Comparison of ENCODE assay signal across 15 cellular contexts in genomic region chr5:14925326-14925725, GRCh38. TPM values are rescaled to one million over a fixed set of nuclear protein-coding genes. Genes with fewer than 3 reads are reported as not detected.
DNase-seq lines count a peak whose midpoint lies in the region; ATAC-seq and TF ChIP-seq lines count a peak whose summit lies in the region.
"Had no signal": no experiment of that assay in that cellular context is flagged by ENCODE, and none has a peak within 500 bp of the region (broad histone marks: within the 10 kb centered on the region; RNA-seq: fewer than 3 reads in every experiment).

No MANE protein-coding gene starts in this region.

- H3K4me1 Mint-ChIP-seq in activated CD4-positive, alpha-beta T cell treated with anti-CD3 and anti-CD28 coated beads, Interleukin-2, amount 10 ng/mL, durations not matched to agents 24 days and 14 days = peaks cover 52% of the 10 kb centered on the region
- H3K4me1 Mint-ChIP-seq in naive thymus-derived CD8-positive, alpha-beta T cell = peaks cover 2 to 27% (median 14%) of the 10 kb centered on the region in 4 donors

- no peaks in the 10 kb centered on the region for H3K27me3 Mint-ChIP-seq in activated CD4-positive, alpha-beta T cell treated with anti-CD3 and anti-CD28 coated beads, Interleukin-2, amount 10 ng/mL, durations not matched to agents 24 days and 14 days
- H3K27me3 Mint-ChIP-seq in naive thymus-derived CD8-positive, alpha-beta T cell = peaks cover 0 to 1% (median 0%) of the 10 kb centered on the region in 5 donors

- peak overlapping the region; percentile 87 for H3K27ac Mint-ChIP-seq in activated CD4-positive, alpha-beta T cell treated with anti-CD3 and anti-CD28 coated beads, Interleukin-2, amount 10 ng/mL, durations not matched to agents 24 days and 14 days
- peak overlapping the region; percentile 78 to 87 for H3K27ac Mint-ChIP-seq in activated naive CD4-positive, alpha-beta T cell treated with anti-CD3 and anti-CD28 coated beads, Interleukin-2, amount 50 U/mL, for 72 hours
- peak overlapping the region in 4 of 10 donors; percentile 60 to 91 (median 70) for H3K27ac Mint-ChIP-seq in naive thymus-derived CD8-positive, alpha-beta T cell

- no peaks in the 10 kb centered on the region for H3K36me3 Mint-ChIP-seq in activated CD4-positive, alpha-beta T cell treated with anti-CD3 and anti-CD28 coated beads, Interleukin-2, amount 10 ng/mL, durations not matched to agents 24 days and 14 days (ENCODE audit: low read depth)
- no peaks in the 10 kb centered on the region for H3K36me3 Mint-ChIP-seq in activated naive CD4-positive, alpha-beta T cell treated with anti-CD3 and anti-CD28 coated beads, Interleukin-2, amount 50 U/mL, for 72 hours
- H3K36me3 Mint-ChIP-seq in naive thymus-derived CD8-positive, alpha-beta T cell = no peaks in the 10 kb centered on the region

- peak overlapping the region; percentile 60 for H3K4me3 Mint-ChIP-seq in activated CD4-positive, alpha-beta T cell treated with anti-CD3 and anti-CD28 coated beads, Interleukin-2, amount 10 ng/mL, durations not matched to agents 24 days and 14 days
- peak overlapping the region in 8 of 10 donors; percentile 9 to 72 (median 45) for H3K4me3 Mint-ChIP-seq in naive thymus-derived CD8-positive, alpha-beta T cell

- H3K9me3 Mint-ChIP-seq in activated CD4-positive, alpha-beta T cell treated with anti-CD3 and anti-CD28 coated beads, Interleukin-2, amount 10 ng/mL, durations not matched to agents 24 days and 14 days = no peaks in the 10 kb centered on the region
- H3K9me3 Mint-ChIP-seq in activated naive CD4-positive, alpha-beta T cell treated with anti-CD3 and anti-CD28 coated beads, Interleukin-2, amount 50 U/mL, for 72 hours = no peaks in the 10 kb centered on the region
- no peaks in the 10 kb centered on the region for H3K9me3 Mint-ChIP-seq in naive thymus-derived CD8-positive, alpha-beta T cell

- intact Hi-C loops in activated CD4-positive, alpha-beta T cell treated with anti-CD3 and anti-CD28 coated beads, Interleukin-2, amount 10 ng/mL, durations not matched to agents 24 days and 14 days (cut with micrococcal nuclease) = loop anchor here (5.0 to 10.0 kb wide), 4 partner anchors 77 to 511 kb away; no protein-coding TSS in a partner anchor

- no peaks in the 10 kb centered on the region for H3K4me1 ChIP-seq in foreskin keratinocyte
- H3K4me1 ChIP-seq: thyroid gland had no signal

- no peak for ATAC-seq in activated naive CD4-positive, alpha-beta T cell treated with anti-CD3 and anti-CD28 coated beads, Interleukin-2, amount 50 U/mL, for 72 hours
- peak in 1 of 2 donors; percentile 11 for ATAC-seq in naive thymus-derived CD8-positive, alpha-beta T cell
- no peak for ATAC-seq in HG02763 (IDR thresholded peaks at IDR 0.05; ENCODE audit: unreplicated experiment)
- ATAC-seq in foreskin keratinocyte = no peak

- no peak for DNase-seq in activated CD4-positive, alpha-beta T cell treated with anti-CD3 and anti-CD28 coated beads, Interleukin-2, amount 10 ng/mL, durations not matched to agents 24 days and 14 days
- no peak for DNase-seq in activated CD4-positive, alpha-beta T cell treated with anti-CD3 and anti-CD28 coated beads, Interleukin-2, amount 50 U/mL, for 48 hours
- DNase-seq in Kasumi-1 (lab: John Stamatoyannopoulos, UW) = peak; percentile 16 to 23
- no peak for DNase-seq in activated naive CD4-positive, alpha-beta T cell treated with anti-CD3 and anti-CD28 coated beads, Interleukin-2, amount 50 U/mL, for 72 hours (ENCODE audit: low spot score in 2 of 2)
- DNase-seq in naive thymus-derived CD8-positive, alpha-beta T cell = no peak
- DNase-seq in foreskin keratinocyte = no peak
- DNase-seq in DMS114 treated with DMSO at 0.1 percent for 48 hours (lab: John Stamatoyannopoulos, UW; ENCODE audit: unreplicated experiment) = no peak
- DNase-seq: DMS 273 treated with DMSO at 0.1 percent for 48 hours, hippocampal formation, left ventricle myocardium superior, NCI-H2081 treated with DMSO at 0.1 percent for 48 hours, thyroid gland had no signal

- H3K27ac ChIP-seq in foreskin keratinocyte = no peak overlapping the region
- H3K27ac ChIP-seq: thyroid gland, VCaP had no signal

- H3K27me3 ChIP-seq in foreskin keratinocyte = no peaks in the 10 kb centered on the region
- H3K27me3 ChIP-seq: SJSA1, thyroid gland had no signal

- POLR2A ChIA-PET in naive thymus-derived CD8-positive, alpha-beta T cell (lab: Charles Lee) = interaction anchor here (0.7 kb wide), 1 partner anchor 35 kb away, joined by 6 read pairs; no protein-coding TSS in a partner anchor

- TF ChIP-seq CTCF in foreskin keratinocyte (conservative IDR thresholded peaks at IDR 0.05) = no peak

RNA-seq across cellular contexts. Expression of gene ANKH, which starts 53.7 kb away (rescaled TPM):
- total RNA-seq in activated CD4-positive, alpha-beta T cell treated with anti-CD3 and anti-CD28 coated beads, Interleukin-2, amount 10 ng/mL, durations not matched to agents 24 days and 14 days = 41.6 and 46.7 TPM in 2 replicates
- total RNA-seq in activated naive CD4-positive, alpha-beta T cell treated with anti-CD3 and anti-CD28 coated beads, Interleukin-2, amount 50 U/mL, for 72 hours = 100 to 1,000 TPM in 1 of 2 donors, 10 to 100 TPM in 1; 29.4 to 142 TPM
- 100 to 1,000 TPM; 160 to 162 TPM for total RNA-seq in naive thymus-derived CD8-positive, alpha-beta T cell
- 10 to 100 TPM; 29.1 to 41.3 (median 40.4) TPM for polyA plus RNA-seq in naive thymus-derived CD8-positive, alpha-beta T cell
- 8.7 and 14.0 TPM in 2 replicates for total RNA-seq in foreskin keratinocyte
- 9.8 and 11.8 TPM in 2 replicates for polyA plus RNA-seq in foreskin keratinocyte

Comparison
In these comparisons a context has a peak if more than half of its experiments do, and no peak if none do; other contexts are left out.
1. DNase-seq: peak in Kasumi-1 (2 of 2); none in activated CD4-positive, alpha-beta T cell treated with anti-CD3 and anti-CD28 coated beads, Interleukin-2, amount 10 ng/mL, durations not matched to agents 24 days and 14 days (single experiment), activated CD4-positive, alpha-beta T cell treated with anti-CD3 and anti-CD28 coated beads, Interleukin-2, amount 50 U/mL, for 48 hours (0 of 2), activated naive CD4-positive, alpha-beta T cell treated with anti-CD3 and anti-CD28 coated beads, Interleukin-2, amount 50 U/mL, for 72 hours (0 of 2), naive thymus-derived CD8-positive, alpha-beta T cell (0 of 10), foreskin keratinocyte (0 of 2) and DMS114 treated with DMSO at 0.1 percent for 48 hours (single experiment).